In genomic region chr7:142716596-142716995, GRCh38 we compare ENCODE assay signal across 1 cellular context.
A peak's percentile ranks its signal among the peaks of the same experiment; 100 is the strongest.
TF ChIP-seq lines count a peak whose summit lies in the region.

No MANE protein-coding gene starts in this region.

TF ChIP-seq in K562, 482 proteins besides CTCF, POLR2A, EP300 and RAD21 (continued from another document and continues in another):
- TF ChIP-seq HINFP (tag; conservative IDR thresholded peaks at IDR 0.05; ENCODE audit: low read depth) = no peak
- no peak for TF ChIP-seq SAFB2 (IDR thresholded peaks at IDR 0.05; ENCODE audit: borderline replicate concordance, low read depth, low read length, severe bottlenecking)
- no peak for TF ChIP-seq ID3 (CRISPR knock-in tag; IDR thresholded peaks at IDR 0.05)
- peak; percentile 98 for TF ChIP-seq ID3 (tag; IDR thresholded peaks at IDR 0.05)
- no peak for TF ChIP-seq ZFX (CRISPR knock-in tag; IDR thresholded peaks at IDR 0.05)
- no peak for TF ChIP-seq HSF4 (CRISPR knock-in tag; IDR thresholded peaks at IDR 0.05; ENCODE audit: borderline replicate concordance)
- TF ChIP-seq, protein P1, sequence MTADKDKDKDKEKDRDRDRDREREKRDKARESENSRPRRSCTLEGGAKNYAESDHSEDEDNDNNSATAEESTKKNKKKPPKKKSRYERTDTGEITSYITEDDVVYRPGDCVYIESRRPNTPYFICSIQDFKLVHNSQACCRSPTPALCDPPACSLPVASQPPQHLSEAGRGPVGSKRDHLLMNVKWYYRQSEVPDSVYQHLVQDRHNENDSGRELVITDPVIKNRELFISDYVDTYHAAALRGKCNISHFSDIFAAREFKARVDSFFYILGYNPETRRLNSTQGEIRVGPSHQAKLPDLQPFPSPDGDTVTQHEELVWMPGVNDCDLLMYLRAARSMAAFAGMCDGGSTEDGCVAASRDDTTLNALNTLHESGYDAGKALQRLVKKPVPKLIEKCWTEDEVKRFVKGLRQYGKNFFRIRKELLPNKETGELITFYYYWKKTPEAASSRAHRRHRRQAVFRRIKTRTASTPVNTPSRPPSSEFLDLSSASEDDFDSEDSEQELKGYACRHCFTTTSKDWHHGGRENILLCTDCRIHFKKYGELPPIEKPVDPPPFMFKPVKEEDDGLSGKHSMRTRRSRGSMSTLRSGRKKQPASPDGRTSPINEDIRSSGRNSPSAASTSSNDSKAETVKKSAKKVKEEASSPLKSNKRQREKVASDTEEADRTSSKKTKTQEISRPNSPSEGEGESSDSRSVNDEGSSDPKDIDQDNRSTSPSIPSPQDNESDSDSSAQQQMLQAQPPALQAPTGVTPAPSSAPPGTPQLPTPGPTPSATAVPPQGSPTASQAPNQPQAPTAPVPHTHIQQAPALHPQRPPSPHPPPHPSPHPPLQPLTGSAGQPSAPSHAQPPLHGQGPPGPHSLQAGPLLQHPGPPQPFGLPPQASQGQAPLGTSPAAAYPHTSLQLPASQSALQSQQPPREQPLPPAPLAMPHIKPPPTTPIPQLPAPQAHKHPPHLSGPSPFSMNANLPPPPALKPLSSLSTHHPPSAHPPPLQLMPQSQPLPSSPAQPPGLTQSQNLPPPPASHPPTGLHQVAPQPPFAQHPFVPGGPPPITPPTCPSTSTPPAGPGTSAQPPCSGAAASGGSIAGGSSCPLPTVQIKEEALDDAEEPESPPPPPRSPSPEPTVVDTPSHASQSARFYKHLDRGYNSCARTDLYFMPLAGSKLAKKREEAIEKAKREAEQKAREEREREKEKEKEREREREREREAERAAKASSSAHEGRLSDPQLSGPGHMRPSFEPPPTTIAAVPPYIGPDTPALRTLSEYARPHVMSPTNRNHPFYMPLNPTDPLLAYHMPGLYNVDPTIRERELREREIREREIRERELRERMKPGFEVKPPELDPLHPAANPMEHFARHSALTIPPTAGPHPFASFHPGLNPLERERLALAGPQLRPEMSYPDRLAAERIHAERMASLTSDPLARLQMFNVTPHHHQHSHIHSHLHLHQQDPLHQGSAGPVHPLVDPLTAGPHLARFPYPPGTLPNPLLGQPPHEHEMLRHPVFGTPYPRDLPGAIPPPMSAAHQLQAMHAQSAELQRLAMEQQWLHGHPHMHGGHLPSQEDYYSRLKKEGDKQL (CRISPR knock-in tag; IDR thresholded peaks at IDR 0.05; ENCODE audit: borderline replicate concordance) = no peak
- no peak for TF ChIP-seq CUX1 (CRISPR knock-in tag; IDR thresholded peaks at IDR 0.05)
- TF ChIP-seq CBX1 (IDR thresholded peaks at IDR 0.05; ENCODE audit: low read depth) = no peak
- TF ChIP-seq NFIC (IDR thresholded peaks at IDR 0.05) = 0 out of 2 replicates have a peak, but pooled peaks have one; percentile 7
- no peak for TF ChIP-seq RFX1 (IDR thresholded peaks at IDR 0.05)
- no peak for TF ChIP-seq XRCC5 (IDR thresholded peaks at IDR 0.05; ENCODE audit: low read depth, low read length)
- TF ChIP-seq, protein P2, sequence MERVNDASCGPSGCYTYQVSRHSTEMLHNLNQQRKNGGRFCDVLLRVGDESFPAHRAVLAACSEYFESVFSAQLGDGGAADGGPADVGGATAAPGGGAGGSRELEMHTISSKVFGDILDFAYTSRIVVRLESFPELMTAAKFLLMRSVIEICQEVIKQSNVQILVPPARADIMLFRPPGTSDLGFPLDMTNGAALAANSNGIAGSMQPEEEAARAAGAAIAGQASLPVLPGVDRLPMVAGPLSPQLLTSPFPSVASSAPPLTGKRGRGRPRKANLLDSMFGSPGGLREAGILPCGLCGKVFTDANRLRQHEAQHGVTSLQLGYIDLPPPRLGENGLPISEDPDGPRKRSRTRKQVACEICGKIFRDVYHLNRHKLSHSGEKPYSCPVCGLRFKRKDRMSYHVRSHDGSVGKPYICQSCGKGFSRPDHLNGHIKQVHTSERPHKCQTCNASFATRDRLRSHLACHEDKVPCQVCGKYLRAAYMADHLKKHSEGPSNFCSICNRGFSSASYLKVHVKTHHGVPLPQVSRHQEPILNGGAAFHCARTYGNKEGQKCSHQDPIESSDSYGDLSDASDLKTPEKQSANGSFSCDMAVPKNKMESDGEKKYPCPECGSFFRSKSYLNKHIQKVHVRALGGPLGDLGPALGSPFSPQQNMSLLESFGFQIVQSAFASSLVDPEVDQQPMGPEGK (CRISPR knock-in tag; IDR thresholded peaks at IDR 0.05; ENCODE audit: borderline replicate concordance) = no peak
- TF ChIP-seq NONO (IDR thresholded peaks at IDR 0.05; ENCODE audit: low read depth in 2 of 2, low read length in 1 of 2) = no peak
- TF ChIP-seq C11orf30 (IDR thresholded peaks at IDR 0.05; ENCODE audit: low read depth) = peak; percentile 47; the same call in 1 of the 2 replicates
- TF ChIP-seq NFRKB (IDR thresholded peaks at IDR 0.05; ENCODE audit: low read depth) = no peak
- no peak for TF ChIP-seq RBM17 (IDR thresholded peaks at IDR 0.05; ENCODE audit: borderline replicate concordance, low read depth, low read length)
- peak; percentile 23 for TF ChIP-seq TAF1 (IDR thresholded peaks at IDR 0.05; ENCODE audit: control insufficient read depth, extremely low read depth, insufficient read depth, low read length, severe bottlenecking)
- TF ChIP-seq CEBPZ (IDR thresholded peaks at IDR 0.05; ENCODE audit: borderline replicate concordance, low read depth, low read length) = no peak
- TF ChIP-seq ZNF232 (CRISPR knock-in tag; IDR thresholded peaks at IDR 0.05) = no peak
- TF ChIP-seq U2AF2 (optimal IDR thresholded peaks at IDR 0.05; ENCODE audit: low read depth, low read length) = no peak
- TF ChIP-seq TCF7 (IDR thresholded peaks at IDR 0.05; ENCODE audit: borderline replicate concordance) = no peak
- TF ChIP-seq, protein P3, sequence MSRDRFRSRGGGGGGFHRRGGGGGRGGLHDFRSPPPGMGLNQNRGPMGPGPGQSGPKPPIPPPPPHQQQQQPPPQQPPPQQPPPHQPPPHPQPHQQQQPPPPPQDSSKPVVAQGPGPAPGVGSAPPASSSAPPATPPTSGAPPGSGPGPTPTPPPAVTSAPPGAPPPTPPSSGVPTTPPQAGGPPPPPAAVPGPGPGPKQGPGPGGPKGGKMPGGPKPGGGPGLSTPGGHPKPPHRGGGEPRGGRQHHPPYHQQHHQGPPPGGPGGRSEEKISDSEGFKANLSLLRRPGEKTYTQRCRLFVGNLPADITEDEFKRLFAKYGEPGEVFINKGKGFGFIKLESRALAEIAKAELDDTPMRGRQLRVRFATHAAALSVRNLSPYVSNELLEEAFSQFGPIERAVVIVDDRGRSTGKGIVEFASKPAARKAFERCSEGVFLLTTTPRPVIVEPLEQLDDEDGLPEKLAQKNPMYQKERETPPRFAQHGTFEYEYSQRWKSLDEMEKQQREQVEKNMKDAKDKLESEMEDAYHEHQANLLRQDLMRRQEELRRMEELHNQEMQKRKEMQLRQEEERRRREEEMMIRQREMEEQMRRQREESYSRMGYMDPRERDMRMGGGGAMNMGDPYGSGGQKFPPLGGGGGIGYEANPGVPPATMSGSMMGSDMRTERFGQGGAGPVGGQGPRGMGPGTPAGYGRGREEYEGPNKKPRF (IDR thresholded peaks at IDR 0.05; ENCODE audit: low read depth, low read length) = no peak
- no peak for TF ChIP-seq FOXP1 (CRISPR knock-in tag; IDR thresholded peaks at IDR 0.05)
- no peak for TF ChIP-seq ZNF263 (CRISPR knock-in tag; IDR thresholded peaks at IDR 0.05; ENCODE audit: borderline replicate concordance)
- no peak for TF ChIP-seq RNF2 (IDR thresholded peaks at IDR 0.05)
- TF ChIP-seq LCOR (CRISPR knock-in tag; IDR thresholded peaks at IDR 0.05) = peak; percentile 99
- TF ChIP-seq, protein P4, sequence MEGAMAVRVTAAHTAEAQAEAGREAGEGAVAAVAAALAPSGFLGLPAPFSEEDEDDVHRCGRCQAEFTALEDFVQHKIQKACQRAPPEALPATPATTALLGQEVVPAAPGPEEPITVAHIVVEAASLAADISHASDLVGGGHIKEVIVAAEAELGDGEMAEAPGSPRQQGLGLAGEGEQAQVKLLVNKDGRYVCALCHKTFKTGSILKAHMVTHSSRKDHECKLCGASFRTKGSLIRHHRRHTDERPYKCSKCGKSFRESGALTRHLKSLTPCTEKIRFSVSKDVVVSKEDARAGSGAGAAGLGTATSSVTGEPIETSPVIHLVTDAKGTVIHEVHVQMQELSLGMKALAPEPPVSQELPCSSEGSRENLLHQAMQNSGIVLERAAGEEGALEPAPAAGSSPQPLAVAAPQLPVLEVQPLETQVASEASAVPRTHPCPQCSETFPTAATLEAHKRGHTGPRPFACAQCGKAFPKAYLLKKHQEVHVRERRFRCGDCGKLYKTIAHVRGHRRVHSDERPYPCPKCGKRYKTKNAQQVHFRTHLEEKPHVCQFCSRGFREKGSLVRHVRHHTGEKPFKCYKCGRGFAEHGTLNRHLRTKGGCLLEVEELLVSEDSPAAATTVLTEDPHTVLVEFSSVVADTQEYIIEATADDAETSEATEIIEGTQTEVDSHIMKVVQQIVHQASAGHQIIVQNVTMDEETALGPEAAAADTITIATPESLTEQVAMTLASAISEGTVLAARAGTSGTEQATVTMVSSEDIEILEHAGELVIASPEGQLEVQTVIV (CRISPR knock-in tag; IDR thresholded peaks at IDR 0.05; ENCODE audit: borderline replicate concordance) = no peak
- no peak for TF ChIP-seq ZNF695 (CRISPR knock-in tag; IDR thresholded peaks at IDR 0.05)
- no peak for TF ChIP-seq FOXM1 (IDR thresholded peaks at IDR 0.05; ENCODE audit: low read depth)
- no peak for TF ChIP-seq FOXM1 (CRISPR knock-in tag; IDR thresholded peaks at IDR 0.05; ENCODE audit: low read depth)
